Comparison of ENCODE assay signal across 11 cellular contexts in the genomic region with DNA sequence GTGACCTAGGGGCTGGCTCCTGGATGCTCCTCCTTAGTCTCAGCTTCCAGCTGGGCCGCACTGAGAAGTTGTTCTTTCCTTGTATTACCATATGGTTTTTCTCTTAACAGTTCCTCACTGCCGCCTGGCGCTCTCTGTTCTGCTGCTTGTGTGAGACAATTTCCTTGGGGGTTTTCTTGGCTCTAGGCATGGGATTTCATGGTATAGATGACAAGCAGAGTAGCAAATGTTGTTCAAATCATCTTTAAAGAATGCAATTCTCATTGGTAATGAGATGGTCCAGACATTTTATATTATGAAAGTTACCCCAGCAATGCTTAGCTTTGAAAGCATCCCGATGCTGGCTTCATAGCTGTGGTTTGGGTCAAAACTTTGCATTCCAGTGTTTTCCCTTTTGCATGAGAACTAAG. TPM values are rescaled to one million over a fixed set of nuclear protein-coding genes. Genes with fewer than 3 reads are reported as not detected.
DNase-seq lines count a peak whose midpoint lies in the region; ATAC-seq and TF ChIP-seq lines count a peak whose summit lies in the region.
"Had no signal": no experiment of that assay in that cellular context is flagged by ENCODE, and none has a peak within 500 bp of the region (broad histone marks: within the 10 kb centered on the region; RNA-seq: fewer than 3 reads in every experiment).

No MANE protein-coding gene starts in this region.

- no peak overlapping the region for H2AK5ac ChIP-seq in mesendoderm (ENCODE audit: low read length)

- H3K4ac ChIP-seq in mesendoderm (ENCODE audit: low read depth, low read length) = no peak overlapping the region

- H3K4me3 ChIP-seq in AG04449 (ENCODE audit: low read depth, low read length) (peak overlapping the region; percentile 15; the same call in 1 of the 2 replicates), colonic mucosa (no peak overlapping the region), mesendoderm (ENCODE audit: low read length) (no peak overlapping the region), BE2C (ENCODE audit: low read depth, low read length) (no peak overlapping the region), Peyer's patch (no peak overlapping the region)
- H3K4me3 ChIP-seq: BLaER1 treated with 17β-estradiol and CSF1 and Interleukin-3, amounts not matched to agents 10 nM and 100 nM had no signal

- H3K27me3 ChIP-seq in colonic mucosa = no peaks in the 10 kb centered on the region
- no peaks in the 10 kb centered on the region for H3K27me3 ChIP-seq in mesendoderm (ENCODE audit: insufficient read depth, low read length, poor library complexity)
- H3K27me3 ChIP-seq in BE2C = no peaks in the 10 kb centered on the region
- H3K27me3 ChIP-seq in Peyer's patch = no peaks in the 10 kb centered on the region
- H3K27me3 ChIP-seq: BLaER1 treated with 17β-estradiol and CSF1 and Interleukin-3, amounts not matched to agents 10 nM and 100 nM had no signal

- no peak overlapping the region for H2BK5ac ChIP-seq in mesendoderm (ENCODE audit: low read length)

- peak overlapping the region; percentile 23 for H3K27ac ChIP-seq in colonic mucosa
- H3K27ac ChIP-seq in mesendoderm (ENCODE audit: low read depth, low read length) = no peak overlapping the region
- H3K27ac ChIP-seq in Peyer's patch = peak overlapping the region in 2 of 4 donors; percentile 23 to 72
- H3K27ac ChIP-seq: BLaER1 treated with 17β-estradiol and CSF1 and Interleukin-3, amounts not matched to agents 10 nM and 100 nM had no signal

- no peak overlapping the region for H3K9ac ChIP-seq in colonic mucosa (ENCODE audit: low read depth in 2 of 2, low read length in 2 of 2)
- H3K9ac ChIP-seq in mesendoderm (ENCODE audit: low read length) = no peak overlapping the region
- H3K9ac ChIP-seq: BLaER1 treated with 17β-estradiol and CSF1 and Interleukin-3, amounts not matched to agents 10 nM and 100 nM had no signal

- no peak overlapping the region for H3K18ac ChIP-seq in mesendoderm (ENCODE audit: low read length)

- WGBS in mesendoderm (ENCODE audit: extremely low coverage, insufficient coverage, low lambda C conversion rate) = no CpG with 5 or more reads among the region's 4 CpGs

- TF ChIP-seq POLR2A in Peyer's patch (IDR thresholded peaks at IDR 0.05) = no peak

- H2BK15ac ChIP-seq in mesendoderm (replicated peaks; ENCODE audit: low read depth) = no peak overlapping the region

- intact Hi-C loops in colonic mucosa (cut with DNase I) = no loop called here

- no peaks in the 10 kb centered on the region for H3K36me3 ChIP-seq in colonic mucosa
- no peaks in the 10 kb centered on the region for H3K36me3 ChIP-seq in mesendoderm (ENCODE audit: control insufficient read depth, insufficient read depth, low read length)
- H3K36me3 ChIP-seq in BE2C = peaks cover 5% of the 10 kb centered on the region
- no peaks in the 10 kb centered on the region for H3K36me3 ChIP-seq in Peyer's patch

- H4K5ac ChIP-seq in mesendoderm (ENCODE audit: low read length) = no peak overlapping the region

- CTCF ChIA-PET in AG04449 (lab: Yijun Ruan, JAX) = interaction anchor here (0.7 to 2.8 kb wide), 9 partner anchors 9 to 482 kb away, joined by 3 to 10 read pairs (median 4); no protein-coding TSS in a partner anchor

- DNase-seq in AG04449 (ENCODE audit: low read depth, low spot score) = peak; percentile 98
- peak; percentile 64 for DNase-seq in HT1080 (ENCODE audit: low read depth)
- no peak for DNase-seq in colonic mucosa
- DNase-seq in mesendoderm = peak; percentile 79
- no peak for DNase-seq in BE2C
- DNase-seq in KG1 (lab: John Stamatoyannopoulos, UW) = no peak
- DNase-seq in Peyer's patch = no peak
- DNase-seq: activated naive CD8-positive, alpha-beta T cell treated with anti-CD3 and anti-CD28 coated beads, Interleukin-2, amount 10 ng/mL, durations not matched to agents 7 days and 5 days; stimulated activated CD8-positive, alpha-beta memory T cell treated with anti-CD3 and anti-CD28 coated beads, Interleukin-4, amount 100 ng/mL, for 48 hours had no signal

- POLR2A ChIA-PET in AG04449 (lab: Yijun Ruan, JAX) = interaction anchor here (0.6 to 2.4 kb wide), 13 partner anchors 9 to 387 kb away, joined by 3 to 16 read pairs (median 3); partner anchors contain the start of gene SEPTIN11

- peaks cover 29% of the 10 kb centered on the region for H3K79me1 ChIP-seq in mesendoderm (ENCODE audit: low read length)

- H2BK120ac ChIP-seq in mesendoderm (ENCODE audit: low read depth, low read length) = no peak overlapping the region

- H3K4me1 ChIP-seq in colonic mucosa = peaks cover 5% of the 10 kb centered on the region
- H3K4me1 ChIP-seq in mesendoderm (ENCODE audit: control insufficient read depth, low read depth, low read length) = peaks cover 30% of the 10 kb centered on the region
- H3K4me1 ChIP-seq in BE2C = peaks cover 3% of the 10 kb centered on the region; the same call in 1 of the 2 replicates
- peaks cover 0 to 49% (median 2%) of the 10 kb centered on the region in 4 donors for H3K4me1 ChIP-seq in Peyer's patch

- no peak overlapping the region for H3K23ac ChIP-seq in mesendoderm (ENCODE audit: low read length)

- no peak overlapping the region for H3K56ac ChIP-seq in mesendoderm (ENCODE audit: low read length)

- ATAC-seq in HG03565 (IDR thresholded peaks at IDR 0.05; ENCODE audit: unreplicated experiment) = no peak

- H3K9me3 ChIP-seq in colonic mucosa = no peaks in the 10 kb centered on the region
- H3K9me3 ChIP-seq in BE2C = no peaks in the 10 kb centered on the region
- no peaks in the 10 kb centered on the region for H3K9me3 ChIP-seq in Peyer's patch

- H3K4me2 ChIP-seq in mesendoderm (ENCODE audit: low read length) = no peak overlapping the region

- H4K8ac ChIP-seq in mesendoderm (ENCODE audit: low read depth, low read length) = no peak overlapping the region

- H3K79me2 ChIP-seq in mesendoderm (ENCODE audit: control insufficient read depth, insufficient read depth, low read length) = peaks cover 47% of the 10 kb centered on the region

- TF ChIP-seq CTCF in AG04449 (IDR thresholded peaks at IDR 0.05; ENCODE audit: insufficient read depth, low read length, missing control alignments) (peak; percentile 24), colonic mucosa (IDR thresholded peaks at IDR 0.05) (no peak), BE2C (IDR thresholded peaks at IDR 0.05; ENCODE audit: low read depth, low read length) (no peak), Peyer's patch (IDR thresholded peaks at IDR 0.05) (no peak)

RNA-seq across cellular contexts. Expression of gene SEPTIN11, which starts 37.6 kb away (rescaled TPM):
- total RNA-seq in HT1080 (2014; rRNA removed; shearing (Covaris generic)) = 134 and 158 TPM in 2 replicates
- 163 and 199 TPM in 2 replicates for polyA plus RNA-seq in HT1080 (2015; cell fraction: cytosol; rRNA removed)
- polyA plus RNA-seq in HT1080 (2015; cell fraction: nucleus; rRNA removed) = 157 and 172 TPM in 2 replicates
- total RNA-seq in colonic mucosa = 100 to 1,000 TPM; 114 to 134 TPM
- 142 TPM for polyA plus RNA-seq in mesendoderm (2013, experiment 1 of 2)
- 163 TPM for polyA plus RNA-seq in mesendoderm (2013, experiment 2 of 2)
- polyA plus RNA-seq in BE2C (2012; ENCODE audit: insufficient read depth, insufficient read length, low read depth) = 33.9 TPM
- total RNA-seq in Peyer's patch = 100 to 1,000 TPM in 1 of 4 donors, 10 to 100 TPM in 3; 58.8 to 354 (median 80.0) TPM

Comparison
In these comparisons a context has a peak if more than half of its experiments do, and no peak if none do; other contexts are left out.
1. DNase-seq: peak in AG04449 (single experiment), HT1080 (single experiment) and mesendoderm (single experiment); none in colonic mucosa (single experiment), BE2C (single experiment), KG1 (single experiment) and Peyer's patch (0 of 3).